Comparison of ENCODE assay signal across 1 cellular context in the genomic region with DNA sequence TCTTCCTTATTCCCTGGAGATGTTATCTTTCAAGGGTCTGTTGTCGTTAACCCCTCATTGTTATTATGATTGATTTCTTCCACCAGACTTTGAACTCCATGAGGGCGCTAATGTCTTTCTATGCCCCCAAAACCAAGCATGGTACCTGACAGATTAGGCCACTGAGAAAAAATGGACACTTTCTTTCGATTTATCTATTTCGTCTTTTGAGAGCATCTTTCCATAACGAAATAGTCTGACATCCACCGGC.
TF ChIP-seq lines count a peak whose summit lies in the region.

No MANE protein-coding gene starts in this region.

TF ChIP-seq in H1, 55 proteins besides CTCF, POLR2A, EP300 and RAD21:
- no peak for TF ChIP-seq GABPA (IDR thresholded peaks at IDR 0.05; ENCODE audit: borderline replicate concordance, insufficient read depth, low read length)
